In the genomic region with DNA sequence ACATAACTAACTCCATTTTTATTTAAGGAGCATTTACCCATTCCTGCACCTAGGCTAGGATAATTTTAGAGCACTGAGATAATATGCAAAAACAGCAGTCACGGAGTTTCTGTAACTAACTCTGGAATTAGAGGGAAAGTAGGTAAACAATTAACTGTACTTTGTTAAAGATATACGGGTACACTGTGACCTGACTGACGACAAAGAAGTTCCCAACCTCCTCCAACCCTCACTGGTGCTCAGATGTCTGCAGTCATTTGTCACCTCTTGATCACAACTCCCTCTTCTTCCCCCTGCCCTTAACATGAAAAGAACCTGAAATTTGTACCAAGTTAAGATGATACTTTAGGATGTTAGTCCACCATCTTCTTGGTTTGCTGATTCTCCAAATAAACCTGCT, we compare ENCODE assay signal across 33 cellular contexts.
"Had no signal": no experiment of that assay in that cellular context is flagged by ENCODE, and none has a peak within 500 bp of the region (broad histone marks: within the 10 kb centered on the region; RNA-seq: fewer than 3 reads in every experiment).

No MANE protein-coding gene starts in this region.

- ATAC-seq: activated CD4-positive, alpha-beta T cell treated with anti-CD3 and anti-CD28 coated beads for 36 hours; activated CD8-positive, alpha-beta memory T cell treated with anti-CD3 and anti-CD28 coated beads, Interleukin-2, amount 10 ng/mL, durations not matched to agents 7 days and 5 days; activated CD8-positive, alpha-beta T cell treated with anti-CD3 and anti-CD28 coated beads, Interleukin-2, amount 10 ng/mL, durations not matched to agents 7 days and 5 days; activated naive CD8-positive, alpha-beta T cell treated with anti-CD3 and anti-CD28 coated beads, Interleukin-2, amount 50 U/mL, for 24 hours had no signal

- H3K4me1 Mint-ChIP-seq: activated naive CD4-positive, alpha-beta T cell treated with anti-CD3 and anti-CD28 coated beads, Interleukin-2, amount 10 ng/mL, durations not matched to agents 7 days and 5 days had no signal

- H3K4me3 Mint-ChIP-seq: activated B cell treated with CpG ODN at 0.5 μM for 24 hours; activated CD4-positive, alpha-beta memory T cell treated with anti-CD3 and anti-CD28 coated beads, Interleukin-2, amount 10 ng/mL, durations not matched to agents 7 days and 5 days; activated CD4-positive, alpha-beta T cell treated with anti-CD3 and anti-CD28 coated beads for 36 hours; activated CD4-positive, alpha-beta T cell treated with anti-CD3 and anti-CD28 coated beads, Interleukin-2, amount 10 ng/mL, durations not matched to agents 7 days and 5 days; activated CD8-positive, alpha-beta memory T cell treated with anti-CD3 and anti-CD28 coated beads, Interleukin-2, amount 10 ng/mL, durations not matched to agents 7 days and 5 days; activated CD8-positive, alpha-beta T cell treated with anti-CD3 and anti-CD28 coated beads, Interleukin-2, amount 10 ng/mL, durations not matched to agents 7 days and 5 days; activated naive CD4-positive, alpha-beta T cell treated with anti-CD3 and anti-CD28 coated beads, Interleukin-2, amount 10 ng/mL, durations not matched to agents 7 days and 5 days; activated naive CD4-positive, alpha-beta T cell treated with anti-CD3 and anti-CD28 coated beads, Interleukin-2, amount 50 U/mL, for 24 hours; activated naive CD8-positive, alpha-beta T cell; activated naive CD8-positive, alpha-beta T cell treated with anti-CD3 and anti-CD28 coated beads, Interleukin-2, amount 10 ng/mL, durations not matched to agents 7 days and 5 days; activated naive CD8-positive, alpha-beta T cell treated with anti-CD3 and anti-CD28 coated beads, Interleukin-2, amount 50 U/mL, for 24 hours; activated T-cell treated with anti-CD3 and anti-CD28 coated beads, Interleukin-2, amount 50 U/mL, for 24 hours; brain; central memory CD8-positive, alpha-beta T cell; T-helper 1 cell treated with Interleukin-12 subunit alpha and Interleukin-12 subunit beta and Interleukin-4 antibody, amounts not matched to agents 30 μg/mL and 1 μg/mL, for 36 hours; T-helper 2 cell treated with Interferon-gamma antibody and Interleukin-4, amounts not matched to agents 5 μg/mL and 100 μg/mL, for 36 hours had no signal

- H3K9me3 Mint-ChIP-seq: activated B cell treated with CpG ODN at 0.5 μM for 24 hours; activated CD4-positive, alpha-beta memory T cell treated with anti-CD3 and anti-CD28 coated beads, Interleukin-2, amount 10 ng/mL, durations not matched to agents 7 days and 5 days; activated CD4-positive, alpha-beta T cell treated with anti-CD3 and anti-CD28 coated beads, Interleukin-2, amount 10 ng/mL, durations not matched to agents 7 days and 5 days; activated naive CD4-positive, alpha-beta T cell treated with anti-CD3 and anti-CD28 coated beads, Interleukin-2, amount 10 ng/mL, durations not matched to agents 7 days and 5 days; activated naive CD4-positive, alpha-beta T cell treated with anti-CD3 and anti-CD28 coated beads, Interleukin-2, amount 50 U/mL, for 24 hours; activated naive CD8-positive, alpha-beta T cell treated with anti-CD3 and anti-CD28 coated beads, Interleukin-2, amount 10 ng/mL, durations not matched to agents 7 days and 5 days; activated naive CD8-positive, alpha-beta T cell treated with anti-CD3 and anti-CD28 coated beads, Interleukin-2, amount 50 U/mL, for 24 hours; activated T-cell treated with anti-CD3 and anti-CD28 coated beads, Interleukin-2, amount 50 U/mL, for 24 hours; activated T-helper 2 cell treated with anti-CD3 and anti-CD28 coated beads, Interferon-gamma antibody, Interleukin-2, Interleukin-4, amounts not matched to agents 10 μg/mL and 5 μg/mL and 100 μg/mL, durations not matched to agents 14 hours and 24 hours and 36 hours; brain; central memory CD8-positive, alpha-beta T cell; T-helper 1 cell treated with Interleukin-12 subunit alpha and Interleukin-12 subunit beta and Interleukin-4 antibody, amounts not matched to agents 30 μg/mL and 1 μg/mL, for 36 hours; T-helper 2 cell treated with Interferon-gamma antibody and Interleukin-4, amounts not matched to agents 5 μg/mL and 100 μg/mL, for 36 hours had no signal

- H3K27me3 Mint-ChIP-seq: activated B cell treated with CpG ODN at 0.5 μM for 24 hours; activated CD4-positive, alpha-beta T cell treated with anti-CD3 and anti-CD28 coated beads for 36 hours; activated CD4-positive, alpha-beta T cell treated with anti-CD3 and anti-CD28 coated beads, Interleukin-2, amount 10 ng/mL, durations not matched to agents 7 days and 5 days; activated naive CD4-positive, alpha-beta T cell treated with anti-CD3 and anti-CD28 coated beads, Interleukin-2, amount 50 U/mL, for 24 hours; activated naive CD8-positive, alpha-beta T cell; activated naive CD8-positive, alpha-beta T cell treated with anti-CD3 and anti-CD28 coated beads, Interleukin-2, amount 10 ng/mL, durations not matched to agents 7 days and 5 days; activated naive CD8-positive, alpha-beta T cell treated with anti-CD3 and anti-CD28 coated beads, Interleukin-2, amount 50 U/mL, for 24 hours had no signal

- H3K27ac Mint-ChIP-seq: activated B cell treated with CpG ODN at 0.5 μM for 24 hours; activated CD4-positive, alpha-beta memory T cell treated with anti-CD3 and anti-CD28 coated beads, Interleukin-2, amount 10 ng/mL, durations not matched to agents 7 days and 5 days; activated CD4-positive, alpha-beta T cell treated with anti-CD3 and anti-CD28 coated beads for 36 hours; activated CD4-positive, alpha-beta T cell treated with anti-CD3 and anti-CD28 coated beads, Interleukin-2, amount 10 ng/mL, durations not matched to agents 7 days and 5 days; activated CD8-positive, alpha-beta memory T cell treated with anti-CD3 and anti-CD28 coated beads, Interleukin-2, amount 10 ng/mL, durations not matched to agents 7 days and 5 days; activated CD8-positive, alpha-beta T cell treated with anti-CD3 and anti-CD28 coated beads, Interleukin-2, amount 10 ng/mL, durations not matched to agents 7 days and 5 days; activated naive CD4-positive, alpha-beta T cell treated with anti-CD3 and anti-CD28 coated beads, Interleukin-2, amount 10 ng/mL, durations not matched to agents 7 days and 5 days; activated naive CD4-positive, alpha-beta T cell treated with anti-CD3 and anti-CD28 coated beads, Interleukin-2, amount 50 U/mL, for 24 hours; activated naive CD8-positive, alpha-beta T cell; activated naive CD8-positive, alpha-beta T cell treated with anti-CD3 and anti-CD28 coated beads, Interleukin-2, amount 10 ng/mL, durations not matched to agents 7 days and 5 days; activated naive CD8-positive, alpha-beta T cell treated with anti-CD3 and anti-CD28 coated beads, Interleukin-2, amount 50 U/mL, for 24 hours; activated T-cell treated with anti-CD3 and anti-CD28 coated beads, Interleukin-2, amount 50 U/mL, for 24 hours; activated T-helper 2 cell treated with anti-CD3 and anti-CD28 coated beads, Interferon-gamma antibody, Interleukin-2, Interleukin-4, amounts not matched to agents 10 μg/mL and 5 μg/mL and 100 μg/mL, durations not matched to agents 14 hours and 24 hours and 36 hours; brain; T-helper 1 cell treated with Interleukin-12 subunit alpha and Interleukin-12 subunit beta and Interleukin-4 antibody, amounts not matched to agents 30 μg/mL and 1 μg/mL, for 36 hours; T-helper 2 cell treated with Interferon-gamma antibody and Interleukin-4, amounts not matched to agents 5 μg/mL and 100 μg/mL, for 36 hours had no signal

- H3K36me3 Mint-ChIP-seq: activated CD8-positive, alpha-beta memory T cell treated with anti-CD3 and anti-CD28 coated beads, Interleukin-2, amount 10 ng/mL, durations not matched to agents 7 days and 5 days; activated naive CD4-positive, alpha-beta T cell treated with anti-CD3 and anti-CD28 coated beads, Interleukin-2, amount 10 ng/mL, durations not matched to agents 7 days and 5 days; activated naive CD8-positive, alpha-beta T cell; activated naive CD8-positive, alpha-beta T cell treated with anti-CD3 and anti-CD28 coated beads, Interleukin-2, amount 10 ng/mL, durations not matched to agents 7 days and 5 days; brain had no signal

- DNase-seq: activated B cell treated with CpG ODN at 0.5 μM for 24 hours; activated CD4-positive, alpha-beta memory T cell treated with anti-CD3 and anti-CD28 coated beads, Interleukin-2, amount 10 ng/mL, durations not matched to agents 7 days and 5 days; activated CD4-positive, alpha-beta T cell treated with anti-CD3 and anti-CD28 coated beads for 36 hours; activated CD4-positive, alpha-beta T cell treated with anti-CD3 and anti-CD28 coated beads for 48 hours; activated CD4-positive, alpha-beta T cell treated with anti-CD3 and anti-CD28 coated beads, Interleukin-2, amount 10 ng/mL, durations not matched to agents 7 days and 5 days; activated CD4-positive, alpha-beta T cell treated with anti-CD3 and anti-CD28 coated beads, Interleukin-2, amount 50 U/mL, for 48 hours; activated CD4-positive, CD25-positive, alpha-beta regulatory T cell treated with anti-CD3 and anti-CD28 coated beads, Interleukin-2, amount 50 U/mL, for 72 hours; activated CD8-positive, alpha-beta memory T cell treated with anti-CD3 and anti-CD28 coated beads for 24 hours; activated CD8-positive, alpha-beta memory T cell treated with anti-CD3 and anti-CD28 coated beads, Interleukin-2, amount 10 ng/mL, durations not matched to agents 7 days and 5 days; activated CD8-positive, alpha-beta memory T cell treated with anti-CD3 and anti-CD28 coated beads, Interleukin-2, amount 50 U/mL, for 48 hours; activated CD8-positive, alpha-beta T cell treated with anti-CD3 and anti-CD28 coated beads, Interleukin-2, amount 10 ng/mL, durations not matched to agents 7 days and 5 days; activated effector memory CD4-positive, alpha-beta T cell treated with Interleukin-2 at 50 U/mL for 16 hours; activated gamma-delta T cell; activated naive CD4-positive, alpha-beta T cell treated with anti-CD3 and anti-CD28 coated beads, Interleukin-2, amount 10 ng/mL, durations not matched to agents 7 days and 5 days; activated naive CD4-positive, alpha-beta T cell treated with Interleukin-2 at 50 U/mL for 16 hours; activated naive CD8-positive, alpha-beta T cell treated with anti-CD3 and anti-CD28 coated beads, Interleukin-2, amount 10 ng/mL, durations not matched to agents 7 days and 5 days; activated naive CD8-positive, alpha-beta T cell treated with anti-CD3 and anti-CD28 coated beads, Interleukin-2, amount 50 U/mL, for 24 hours; activated T-cell treated with anti-CD3 and anti-CD28 coated beads, Interleukin-2, amount 50 U/mL, for 24 hours; activated T-cell treated with anti-CD3 and anti-CD28 coated beads, Interleukin-2, amount 50 U/mL, for 48 hours; amygdala; anterior cingulate cortex; caudate nucleus; cerebellar nuclear complex; T-helper 1 cell; T-helper 2 cell; T-helper 9 cell had no signal
